In the genomic region with DNA sequence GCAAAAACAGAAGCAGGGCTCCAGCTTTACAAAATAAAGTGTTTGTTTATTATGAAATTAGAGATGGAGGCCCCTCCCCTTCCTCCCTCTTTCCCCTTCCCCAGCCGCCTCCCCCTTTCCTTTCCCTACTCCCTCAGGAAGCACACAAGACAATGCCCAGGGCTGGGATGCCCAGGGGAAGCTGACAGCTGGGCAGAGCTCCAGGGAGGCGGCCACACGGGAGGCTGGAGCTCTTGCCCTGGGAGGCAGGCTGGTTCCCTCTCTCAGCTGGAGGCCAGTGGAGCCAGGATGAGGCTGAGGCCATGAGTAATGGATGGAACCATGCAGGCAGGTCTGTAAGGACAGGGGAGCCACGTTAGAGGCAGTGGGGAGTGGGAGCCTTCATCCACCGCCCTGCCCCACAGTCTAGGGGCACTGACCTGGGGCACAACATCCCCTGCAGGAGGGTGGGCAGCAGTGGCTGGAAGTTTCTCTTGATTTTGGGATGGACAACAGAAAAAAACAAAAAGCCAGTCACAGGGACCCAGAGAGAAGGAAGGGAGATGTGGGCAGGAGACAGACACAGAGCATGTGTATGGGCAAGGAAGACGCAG, we compare ENCODE assay signal across 1 cellular context.
TF ChIP-seq lines count a peak whose summit lies in the region.

No MANE protein-coding gene starts in this region.

TF ChIP-seq in WTC11, 78 proteins besides CTCF, POLR2A, EP300 and RAD21 (continued from another document):
- TF ChIP-seq, protein P1, sequence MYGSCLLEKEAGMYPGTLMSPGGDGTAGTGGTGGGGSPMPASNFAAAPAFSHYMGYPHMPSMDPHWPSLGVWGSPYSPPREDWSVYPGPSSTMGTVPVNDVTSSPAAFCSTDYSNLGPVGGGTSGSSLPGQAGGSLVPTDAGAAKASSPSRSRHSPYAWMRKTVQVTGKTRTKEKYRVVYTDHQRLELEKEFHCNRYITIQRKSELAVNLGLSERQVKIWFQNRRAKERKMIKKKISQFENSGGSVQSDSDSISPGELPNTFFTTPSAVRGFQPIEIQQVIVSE (CRISPR knock-in tag; IDR thresholded peaks at IDR 0.05; ENCODE audit: borderline replicate concordance), result no peak
- TF ChIP-seq ZNF219 (CRISPR knock-in tag; IDR thresholded peaks at IDR 0.05; ENCODE audit: borderline replicate concordance), result no peak
- TF ChIP-seq ZNF423 (CRISPR knock-in tag; IDR thresholded peaks at IDR 0.05), result 0 out of 2 replicates have a peak, but pooled peaks have one; percentile 9
- TF ChIP-seq, protein P2, sequence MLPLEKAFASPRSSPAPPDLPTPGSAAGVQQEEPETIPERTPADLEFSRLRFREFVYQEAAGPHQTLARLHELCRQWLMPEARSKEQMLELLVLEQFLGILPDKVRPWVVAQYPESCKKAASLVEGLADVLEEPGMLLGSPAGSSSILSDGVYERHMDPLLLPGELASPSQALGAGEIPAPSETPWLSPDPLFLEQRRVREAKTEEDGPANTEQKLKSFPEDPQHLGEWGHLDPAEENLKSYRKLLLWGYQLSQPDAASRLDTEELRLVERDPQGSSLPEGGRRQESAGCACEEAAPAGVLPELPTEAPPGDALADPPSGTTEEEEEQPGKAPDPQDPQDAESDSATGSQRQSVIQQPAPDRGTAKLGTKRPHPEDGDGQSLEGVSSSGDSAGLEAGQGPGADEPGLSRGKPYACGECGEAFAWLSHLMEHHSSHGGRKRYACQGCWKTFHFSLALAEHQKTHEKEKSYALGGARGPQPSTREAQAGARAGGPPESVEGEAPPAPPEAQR (CRISPR knock-in tag; IDR thresholded peaks at IDR 0.05), result no peak
